Comparison of ENCODE assay signal across 9 cellular contexts in genomic region chr16:2022723-2023097, GRCh38.
DNase-seq lines count a peak whose midpoint lies in the region; ATAC-seq and TF ChIP-seq lines count a peak whose summit lies in the region.
"Had no signal": no experiment of that assay in that cellular context is flagged by ENCODE, and none has a peak within 500 bp of the region (broad histone marks: within the 10 kb centered on the region; RNA-seq: fewer than 3 reads in every experiment).

No MANE protein-coding gene starts in this region.

- CTCF ChIA-PET in RWPE1 (lab: Yijun Ruan, JAX), result interaction anchor here (0.5 to 1.1 kb wide), 11 partner anchors 10 to 126 kb away, joined by 3 to 7 read pairs (median 4); partner anchors contain the start of genes GFER, NTHL1 and TSC2

- H3K9me3 Mint-ChIP-seq in nephron, result no peaks in the 10 kb centered on the region

- no peaks in the 10 kb centered on the region for H3K9me3 ChIP-seq in endocrine pancreas (ENCODE audit: control insufficient read depth, low read length)

- H3K4me1 Mint-ChIP-seq in nephron, result peaks cover 22% of the 10 kb centered on the region

- no peaks in the 10 kb centered on the region for H3K36me3 ChIP-seq in endocrine pancreas (ENCODE audit: control insufficient read depth, insufficient read depth, low read length)

- peak overlapping the region; percentile 85 for H3K27ac ChIP-seq in RWPE1
- H3K27ac ChIP-seq: epithelial cell of prostate had no signal

- H3K27ac Mint-ChIP-seq in nephron, result peak overlapping the region; percentile 91 to 97 (median 91)

- no peak overlapping the region for H3K4me3 ChIP-seq in endocrine pancreas (ENCODE audit: control insufficient read depth, insufficient read depth, low read length)

- no peak for ATAC-seq in HG02981 (IDR thresholded peaks at IDR 0.05; ENCODE audit: unreplicated experiment)

- peaks cover 30% of the 10 kb centered on the region for H3K27me3 Mint-ChIP-seq in nephron (ENCODE audit: low read depth)

- DNase-seq in stimulated activated CD4-positive, alpha-beta T cell treated with anti-CD3 and anti-CD28 coated beads, Interleukin-4, amount 100 ng/mL, for 24 hours, result peak; percentile 27
- no peak for DNase-seq in stimulated activated CD4-positive, alpha-beta T cell treated with anti-CD3 and anti-CD28 coated beads, Interleukin-1b, Interleukin-23, amount 100 ng/mL, for 48 hours
- DNase-seq in RWPE1 (ENCODE audit: low spot score), result peak; percentile 20
- DNase-seq in superior temporal gyrus (ENCODE audit: extremely low spot score), result no peak
- no peak for DNase-seq in retina

- peak overlapping the region; percentile 80 to 85 (median 80) for H3K4me3 Mint-ChIP-seq in nephron

- no peaks in the 10 kb centered on the region for H3K27me3 ChIP-seq in endocrine pancreas (ENCODE audit: control insufficient read depth, insufficient read depth, low read length)

- POLR2A ChIA-PET in RWPE1 (lab: Yijun Ruan, JAX; ENCODE audit: low non-redundant PET), result interaction anchor here (0.6 to 1.3 kb wide), 3 partner anchors 14 to 128 kb away, joined by 3 to 7 read pairs (median 3); no protein-coding TSS in a partner anchor

- H3K9ac ChIP-seq in endocrine pancreas (ENCODE audit: control insufficient read depth, insufficient read depth, low read length), result peak overlapping the region; percentile 60

- TF ChIP-seq CTCF in RWPE1 (conservative IDR thresholded peaks at IDR 0.05; ENCODE audit: low read depth) (no peak), nephron (IDR thresholded peaks at IDR 0.05; ENCODE audit: unreplicated experiment in 3 of 3) (no peak)

- no peaks in the 10 kb centered on the region for H3K36me3 Mint-ChIP-seq in nephron (ENCODE audit: low read depth)

- no peaks in the 10 kb centered on the region for H3K4me1 ChIP-seq in endocrine pancreas (ENCODE audit: control insufficient read depth, insufficient read depth, low read length)

Comparison
In these comparisons a context has a peak if more than half of its experiments do, and no peak if none do; other contexts are left out.
1. DNase-seq: peak in stimulated activated CD4-positive, alpha-beta T cell treated with anti-CD3 and anti-CD28 coated beads, Interleukin-4, amount 100 ng/mL, for 24 hours (single experiment) and RWPE1 (single experiment); none in stimulated activated CD4-positive, alpha-beta T cell treated with anti-CD3 and anti-CD28 coated beads, Interleukin-1b, Interleukin-23, amount 100 ng/mL, for 48 hours (single experiment), superior temporal gyrus (single experiment) and retina (single experiment).